In genomic region chr5:125276121-125276520, GRCh38 we compare ENCODE assay signal across 23 cellular contexts.
A peak's percentile ranks its signal among the peaks of the same experiment; 100 is the strongest.
DNase-seq lines count a peak whose midpoint lies in the region; FAIRE-seq and TF ChIP-seq lines count a peak whose summit lies in the region.
"Had no signal": no experiment of that assay in that cellular context is flagged by ENCODE, and none has a peak within 500 bp of the region (broad histone marks: within the 10 kb centered on the region; RNA-seq: fewer than 3 reads in every experiment).

No MANE protein-coding gene starts in this region.

- no peaks in the 10 kb centered on the region for H3K79me2 ChIP-seq in trophoblast cell (ENCODE audit: control insufficient read depth, insufficient read depth, low read length, poor library complexity)

- H3K4me3 ChIP-seq in trophoblast cell (ENCODE audit: low read depth, low read length) (no peak overlapping the region), kidney (ENCODE audit: low read length in 2 of 2) (no peak overlapping the region)
- H3K4me3 ChIP-seq: BLaER1 treated with 17β-estradiol and CSF1 and Interleukin-3, amounts not matched to agents 10 nM and 100 nM; GM12878; HAP-1 had no signal

- H3K27me3 Mint-ChIP-seq in mesothelial cell of epicardium (ENCODE audit: low read depth): no peaks in the 10 kb centered on the region
- H3K27me3 Mint-ChIP-seq: CD4-positive, alpha-beta memory T cell had no signal

- H4K91ac ChIP-seq in trophoblast cell (ENCODE audit: low read depth, low read length): no peak overlapping the region

- peaks cover 2 to 3% of the 10 kb centered on the region in 2 experiments for H3K4me1 ChIP-seq in trophoblast cell (ENCODE audit: control insufficient read depth in 1 of 2, insufficient read depth in 2 of 2, low read length in 2 of 2)
- H3K4me1 ChIP-seq in kidney (ENCODE audit: control insufficient read depth in 1 of 2, insufficient read depth in 1 of 2, low read depth in 1 of 2, low read length in 2 of 2): no peaks in the 10 kb centered on the region

- H3K27ac ChIP-seq in trophoblast cell (ENCODE audit: low read depth, low read length) (no peak overlapping the region), kidney (ENCODE audit: low read depth in 2 of 2, low read length in 2 of 2) (no peak overlapping the region)
- H3K27ac ChIP-seq: BLaER1 treated with 17β-estradiol and CSF1 and Interleukin-3, amounts not matched to agents 10 nM and 100 nM had no signal

- H3K27ac Mint-ChIP-seq in mesothelial cell of epicardium: peak overlapping the region; percentile 82
- H3K27ac Mint-ChIP-seq: CD4-positive, alpha-beta memory T cell had no signal

- no peak overlapping the region for H3K14ac ChIP-seq in trophoblast cell (ENCODE audit: low read length)

- no peak overlapping the region for H3K4ac ChIP-seq in trophoblast cell (ENCODE audit: low read depth, low read length)

- no peaks in the 10 kb centered on the region for H3K9me3 Mint-ChIP-seq in mesothelial cell of epicardium

- H3K36me3 Mint-ChIP-seq in mesothelial cell of epicardium: no peaks in the 10 kb centered on the region
- H3K36me3 Mint-ChIP-seq: CD4-positive, alpha-beta memory T cell had no signal

- H2AFZ ChIP-seq in trophoblast cell (ENCODE audit: insufficient read depth, low read length, poor library complexity): no peak overlapping the region

- no peaks in the 10 kb centered on the region for H3K27me3 ChIP-seq in trophoblast cell (ENCODE audit: insufficient read depth, low read length)
- H3K27me3 ChIP-seq: BLaER1 treated with 17β-estradiol and CSF1 and Interleukin-3, amounts not matched to agents 10 nM and 100 nM had no signal

- H3K18ac ChIP-seq in trophoblast cell (ENCODE audit: low read length): no peak overlapping the region

- no peak for FAIRE-seq in kidney (lab: Jason Lieb, UNC)
- FAIRE-seq: A204.1, GM12878 had no signal

- H3K36me3 ChIP-seq in trophoblast cell (ENCODE audit: control insufficient read depth in 1 of 2, insufficient read depth in 2 of 2, low read length in 2 of 2) (no peaks in the 10 kb centered on the region), kidney (ENCODE audit: control insufficient read depth in 1 of 2, insufficient read depth in 2 of 2, low read length in 2 of 2) (no peaks in the 10 kb centered on the region)
- H3K36me3 ChIP-seq: BLaER1 treated with 17β-estradiol and CSF1 and Interleukin-3, amounts not matched to agents 10 nM and 100 nM; HAP-1 had no signal

- no peak overlapping the region for H3K23ac ChIP-seq in trophoblast cell (ENCODE audit: low read length)

- H4K8ac ChIP-seq in trophoblast cell (ENCODE audit: low read depth, low read length): no peak overlapping the region

- H4K12ac ChIP-seq in trophoblast cell (ENCODE audit: low read depth, low read length): no peak overlapping the region

- TF ChIP-seq CTCF in mesothelial cell of epicardium (IDR thresholded peaks at IDR 0.05; ENCODE audit: unreplicated experiment): no peak
- TF ChIP-seq CTCF in kidney (IDR thresholded peaks at IDR 0.05; ENCODE audit: borderline replicate concordance, extremely low read depth, insufficient read depth): no peak

- no peak overlapping the region for H3K4me3 Mint-ChIP-seq in mesothelial cell of epicardium
- H3K4me3 Mint-ChIP-seq: CD4-positive, alpha-beta memory T cell had no signal

- no peak overlapping the region for H3K4me2 ChIP-seq in trophoblast cell (ENCODE audit: low read length)
- H3K4me2 ChIP-seq: BLaER1 treated with 17β-estradiol and CSF1 and Interleukin-3, amounts not matched to agents 10 nM and 100 nM had no signal

- H2BK12ac ChIP-seq in trophoblast cell (ENCODE audit: low read length): peak overlapping the region; percentile 40

- no peaks in the 10 kb centered on the region for H3K79me1 ChIP-seq in trophoblast cell (ENCODE audit: low read length)

- H2AK5ac ChIP-seq in trophoblast cell (ENCODE audit: low read length): peak overlapping the region; percentile 29

- H2BK5ac ChIP-seq in trophoblast cell (ENCODE audit: low read depth, low read length, poor library complexity): no peak overlapping the region

- H3K9me3 ChIP-seq in trophoblast cell (ENCODE audit: insufficient read depth, low read depth, low read length) (peaks cover 2% of the 10 kb centered on the region), kidney (ENCODE audit: control insufficient read depth in 1 of 2, low read length in 2 of 2) (no peaks in the 10 kb centered on the region)
- H3K9me3 ChIP-seq: BLaER1 treated with 17β-estradiol and CSF1 and Interleukin-3, amounts not matched to agents 10 nM and 100 nM; Caco-2; HAP-1 had no signal

- H2BK120ac ChIP-seq in trophoblast cell (ENCODE audit: insufficient read depth, low read length, poor library complexity): no peak overlapping the region

- intact Hi-C loops in kidney (cut with DNase I): no loop called here

- peaks cover 80% of the 10 kb centered on the region for H3K4me1 Mint-ChIP-seq in mesothelial cell of epicardium
- H3K4me1 Mint-ChIP-seq: CD4-positive, alpha-beta memory T cell had no signal

- H3K9ac ChIP-seq in trophoblast cell (ENCODE audit: low read length) (no peak overlapping the region), kidney (ENCODE audit: low read length in 2 of 2) (no peak overlapping the region)
- H3K9ac ChIP-seq: BLaER1 treated with 17β-estradiol and CSF1 and Interleukin-3, amounts not matched to agents 10 nM and 100 nM had no signal

- no CpG with 5 or more reads among the region's 2 CpGs for WGBS in trophoblast cell (ENCODE audit: extremely low coverage, insufficient coverage, insufficient read length)

- DNase-seq in NCI-H82 (lab: John Stamatoyannopoulos, UW) (peak; percentile 30), NCI-H82 treated with DMSO at 0.1 percent for 48 hours (lab: John Stamatoyannopoulos, UW; ENCODE audit: unreplicated experiment) (no peak), NCI-H69 (lab: John Stamatoyannopoulos, UW) (peak; percentile 74), mesothelial cell of epicardium (ENCODE audit: low spot score in 2 of 2, unreplicated experiment in 2 of 2) (no peak), trophoblast cell (no peak), cerebellum (ENCODE audit: low spot score) (no peak), NCI-H1436 (lab: John Stamatoyannopoulos, UW) (no peak), kidney (no peak)
- DNase-seq: AML-193; Caco-2; CD4-positive, alpha-beta memory T cell; EL; GDM1; GOT3; Karpas-422; NCI-H1092; NCI-H2081 treated with DMSO at 0.1 percent for 48 hours; NCI-H226; NCI-H510A had no signal

Comparison
In these comparisons a context has a peak if more than half of its experiments do, and no peak if none do; other contexts are left out.
1. DNase-seq: peak in NCI-H82 (single experiment) and NCI-H69 (single experiment); none in NCI-H82 treated with DMSO at 0.1 percent for 48 hours (single experiment), mesothelial cell of epicardium (0 of 2), trophoblast cell (0 of 2), cerebellum (single experiment), NCI-H1436 (single experiment) and kidney (single experiment).